ENCODE assay signal across 28 cellular contexts in the genomic region with DNA sequence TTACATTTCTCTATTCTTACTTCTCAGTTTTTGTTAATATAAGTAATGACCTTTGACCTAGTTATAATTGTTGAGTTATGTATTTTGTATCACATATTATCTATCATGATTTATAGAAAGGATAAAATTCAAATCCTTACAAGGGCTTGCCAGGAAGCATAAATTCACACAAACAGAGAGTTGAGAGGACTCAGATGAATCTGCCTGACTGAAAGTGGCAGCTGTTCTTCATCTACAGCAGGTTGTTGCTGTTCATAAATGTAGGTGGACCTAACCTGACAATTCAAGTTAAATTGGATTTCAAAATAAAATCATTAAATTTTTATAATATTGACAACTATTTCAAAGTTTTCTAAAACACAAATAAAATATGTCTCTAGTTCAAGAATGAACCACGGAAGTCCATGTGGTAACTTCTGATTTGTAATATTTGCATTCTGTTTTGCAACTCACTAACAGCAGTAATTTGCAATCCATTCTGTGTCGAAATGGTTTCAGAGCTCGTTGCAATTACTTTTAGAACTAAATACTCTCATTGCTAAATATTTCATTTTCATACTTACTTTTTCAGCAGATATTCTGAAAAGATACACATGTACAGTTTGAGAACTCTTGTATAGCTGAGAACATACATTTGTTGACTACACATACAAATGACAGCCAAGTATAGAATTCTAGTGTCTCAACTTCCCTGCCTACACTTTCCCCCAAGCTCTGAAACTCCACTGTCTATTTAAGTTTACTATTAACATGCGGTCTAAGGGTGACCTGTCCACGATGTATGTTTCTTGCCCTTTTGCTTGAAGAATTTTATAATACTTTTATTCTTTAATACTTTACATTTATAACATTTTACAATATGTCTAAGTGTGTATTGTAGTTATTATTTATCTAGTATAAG. TPM values are rescaled to one million over a fixed set of nuclear protein-coding genes. Genes with fewer than 3 reads are reported as not detected.
DNase-seq lines count a peak whose midpoint lies in the region; ATAC-seq and TF ChIP-seq lines count a peak whose summit lies in the region.
"Had no signal": no experiment of that assay in that cellular context is flagged by ENCODE, and none has a peak within 500 bp of the region (broad histone marks: within the 10 kb centered on the region; RNA-seq: fewer than 3 reads in every experiment).

No MANE protein-coding gene starts in this region.

- H3K79me2 ChIP-seq in smooth muscle cell (ENCODE audit: low read depth) = no peaks in the 10 kb centered on the region
- H3K79me2 ChIP-seq: parathyroid adenoma had no signal

- H4K20me1 ChIP-seq in smooth muscle cell (ENCODE audit: low read depth) = no peaks in the 10 kb centered on the region

- H3K4me3 ChIP-seq in left lung (no peak overlapping the region), smooth muscle cell (no peak overlapping the region)
- H3K4me3 ChIP-seq: dorsolateral prefrontal cortex, SJCRH30 had no signal

- H3K4me2 ChIP-seq in smooth muscle cell = no peak overlapping the region

- 78% methylated on average over 5 of the region's 5 CpGs for WGBS in smooth muscle cell (ENCODE audit: low lambda C conversion rate)

- H3K36me3 ChIP-seq in left lung (no peaks in the 10 kb centered on the region), smooth muscle cell (ENCODE audit: low read depth) (no peaks in the 10 kb centered on the region)
- H3K36me3 ChIP-seq: SJCRH30 had no signal

- H2AFZ ChIP-seq in smooth muscle cell (ENCODE audit: low read depth) = no peak overlapping the region
- H2AFZ ChIP-seq: parathyroid adenoma had no signal

- intact Hi-C loops in left lung (cut with DNase I) = no loop called here

- ATAC-seq in left lung (peak; percentile 36), GM21367 (IDR thresholded peaks at IDR 0.05; ENCODE audit: unreplicated experiment) (no peak), HG02588 (IDR thresholded peaks at IDR 0.05; ENCODE audit: unreplicated experiment) (no peak), GM19455 (IDR thresholded peaks at IDR 0.05; ENCODE audit: unreplicated experiment) (no peak)
- ATAC-seq: left cardiac atrium; natural killer cell treated with Interleukin-12 subunit alpha and Interleukin-12 subunit beta and Interleukin-15 and Interleukin-18, amount 100 ng/mL, for 72 hours; sciatic nerve; stimulated activated naive B cell treated with anti-CD40 and anti-IgM and Interleukin-4, amounts not matched to agents 10 μg/mL and 1 μg/mL and 100 μg/mL, for 72 hours had no signal

- H3K4me1 ChIP-seq in left lung (peaks cover 0 to 8% of the 10 kb centered on the region in 2 donors), smooth muscle cell (ENCODE audit: low read depth) (no peaks in the 10 kb centered on the region)
- H3K4me1 ChIP-seq: parathyroid adenoma, SJCRH30 had no signal

- H3K9ac ChIP-seq in smooth muscle cell (ENCODE audit: low read depth) = no peak overlapping the region
- H3K9ac ChIP-seq: parathyroid adenoma had no signal

- DNase-seq in GF-D8 (lab: John Stamatoyannopoulos, UW) = peak; percentile 44
- peak; percentile 62 for DNase-seq in MV-4-11 (lab: John Stamatoyannopoulos, UW)
- peak; percentile 69 for DNase-seq in amniotic epithelial cell (ENCODE audit: low read depth)
- DNase-seq in left lung = no peak
- no peak for DNase-seq in smooth muscle cell (lab: John Stamatoyannopoulos, UW; ENCODE audit: unreplicated experiment)
- DNase-seq: activated CD4-positive, alpha-beta T cell treated with anti-CD3 and anti-CD28 coated beads, Interleukin-2, amount 50 U/mL, for 1 hour; activated CD8-positive, alpha-beta memory T cell treated with anti-CD3 and anti-CD28 coated beads, Interleukin-2, amount 50 U/mL, for 4 hours; activated effector memory CD4-positive, alpha-beta T cell treated with Interleukin-2 at 50 U/mL for 16 hours; amniotic stem cell; caudate nucleus; CD4-positive, CD25-positive, alpha-beta regulatory T cell; dorsolateral prefrontal cortex; KBM-7; left cardiac atrium; NCI-H1105; stimulated activated naive B cell treated with anti-CD40 and anti-IgM and Interleukin-4, amounts not matched to agents 10 μg/mL and 1 μg/mL and 100 μg/mL, for 72 hours had no signal

- no peaks in the 10 kb centered on the region for H3F3A ChIP-seq in smooth muscle cell (ENCODE audit: low read depth)

- TF ChIP-seq CTCF in left lung (IDR thresholded peaks at IDR 0.05) (no peak), smooth muscle cell (IDR thresholded peaks at IDR 0.05; ENCODE audit: borderline replicate concordance, insufficient read depth, poor library complexity, severe bottlenecking) (no peak)

- H3K27me3 ChIP-seq in left lung = no peaks in the 10 kb centered on the region
- peaks cover 3% of the 10 kb centered on the region for H3K27me3 ChIP-seq in smooth muscle cell (ENCODE audit: low read depth)
- H3K27me3 ChIP-seq: dorsolateral prefrontal cortex, SJCRH30 had no signal

- H3K27ac ChIP-seq in left lung = peak overlapping the region in 1 of 2 donors; percentile 59
- no peak overlapping the region for H3K27ac ChIP-seq in smooth muscle cell (ENCODE audit: low read depth)
- H3K27ac ChIP-seq: dorsolateral prefrontal cortex, epithelial cell of prostate, parathyroid adenoma, SJCRH30, VCaP had no signal

- no peaks in the 10 kb centered on the region for H3K9me3 ChIP-seq in left lung
- no peaks in the 10 kb centered on the region for H3K9me3 ChIP-seq in smooth muscle cell (replicated peaks; ENCODE audit: low read depth)
- H3K9me3 ChIP-seq: SJCRH30 had no signal

RNA-seq across cellular contexts. Expression of a gene that starts 25.7 kb away (rescaled TPM):
- 10 to 100 TPM; 21.9 to 24.6 TPM for total RNA-seq in left lung
- not detected in 2 replicates for total RNA-seq in smooth muscle cell
- not detected in 2 replicates for polyA plus RNA-seq in smooth muscle cell
- total RNA-seq: CD4-positive, CD25-positive, alpha-beta regulatory T cell; G401; glomerular endothelial cell; natural killer cell treated with Interleukin-12 subunit alpha and Interleukin-12 subunit beta and Interleukin-15 and Interleukin-18, amount 100 ng/mL, for 72 hours; T-helper 2 cell treated with Interferon-gamma antibody and Interleukin-4, amounts not matched to agents 100 ng/mL and 5 ng/mL, for 36 hours had no signal
- polyA plus RNA-seq: CD4-positive, CD25-positive, alpha-beta regulatory T cell had no signal

Comparison
In these comparisons a context has a peak if more than half of its experiments do, and no peak if none do; other contexts are left out.
1. DNase-seq: peak in GF-D8 (single experiment), MV-4-11 (single experiment) and amniotic epithelial cell (single experiment); none in left lung (0 of 2) and smooth muscle cell (single experiment).
2. RNA of a gene that starts 25.7 kb away (total RNA-seq): 21.9 to 24.6 TPM in left lung; not detected in smooth muscle cell; every median in the first group is over 10 times any median in the second.